ENCODE assay signal across 22 cellular contexts in the genomic region with DNA sequence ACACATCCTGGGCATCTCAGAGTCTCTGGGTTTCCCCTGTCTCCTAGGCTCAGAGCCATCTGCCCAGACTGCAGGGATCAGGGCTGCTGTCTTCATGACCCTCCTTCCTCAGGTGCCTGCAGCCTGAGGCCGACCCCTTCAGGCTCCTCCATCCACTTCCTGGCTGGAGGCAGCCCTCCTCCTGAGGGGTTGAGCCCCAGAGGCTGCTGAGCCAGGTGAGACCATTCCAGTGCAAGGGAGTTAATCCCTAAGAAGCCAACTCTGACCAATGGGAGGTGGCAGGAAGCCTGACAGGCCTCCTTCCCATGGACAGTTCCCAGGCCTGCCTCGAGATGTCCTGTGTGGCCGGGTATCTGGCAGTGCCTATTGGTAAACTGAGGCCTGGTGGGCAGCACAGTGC. TPM values are rescaled to one million over a fixed set of nuclear protein-coding genes. Genes with fewer than 3 reads are reported as not detected.
A peak's percentile ranks its signal among the peaks of the same experiment; 100 is the strongest.
DNase-seq lines count a peak whose midpoint lies in the region; ATAC-seq lines count a peak whose summit lies in the region.
"Had no signal": no experiment of that assay in that cellular context is flagged by ENCODE, and none has a peak within 500 bp of the region (broad histone marks: within the 10 kb centered on the region; RNA-seq: fewer than 3 reads in every experiment).

No MANE protein-coding gene starts in this region.

- H2BK12ac ChIP-seq in neuronal stem cell (ENCODE audit: low read length): peak overlapping the region; percentile 14

- H3K27ac ChIP-seq in cingulate gyrus (ENCODE audit: low read depth, low read length) (peak overlapping the region; percentile 47), neuronal stem cell (replicated peaks; ENCODE audit: low read length) (no peak overlapping the region)
- H3K27ac ChIP-seq: HL-60, Peyer's patch had no signal

- POLR2A ChIA-PET in activated CD4-positive, alpha-beta T cell treated with anti-CD3 and anti-CD28 coated beads for 36 hours (lab: Charles Lee): no interaction called here

- H3K36me3 Mint-ChIP-seq in activated CD4-positive, alpha-beta T cell treated with anti-CD3 and anti-CD28 coated beads for 36 hours (ENCODE audit: low read depth): no peaks in the 10 kb centered on the region
- H3K36me3 Mint-ChIP-seq: CD14-positive monocyte had no signal

- peaks cover 9% of the 10 kb centered on the region; the same call in 1 of the 2 replicates for H3K27me3 ChIP-seq in H7 (ENCODE audit: control insufficient read depth, insufficient read depth, low read length)
- H3K27me3 ChIP-seq in neuronal stem cell (ENCODE audit: control insufficient read depth in 3 of 3, insufficient read depth in 3 of 3, low read depth in 1 of 3, low read length in 3 of 3): peaks cover 0 to 43% (median 0%) of the 10 kb centered on the region in 3 experiments
- H3K27me3 ChIP-seq: Peyer's patch had no signal

- no peaks in the 10 kb centered on the region for H3K9me3 Mint-ChIP-seq in activated CD4-positive, alpha-beta T cell treated with anti-CD3 and anti-CD28 coated beads for 36 hours (ENCODE audit: low read depth)

- WGBS in neuronal stem cell (ENCODE audit: extremely low coverage in 2 of 2, insufficient read length in 2 of 2, insufficient replicate concordance in 1 of 2), 2 donors: no CpG with 5 or more reads among the region's 3 CpGs

- peaks cover 0 to 5% of the 10 kb centered on the region in 2 donors for H3K9me3 ChIP-seq in neuronal stem cell (replicated peaks in 1 of 2; ENCODE audit: control insufficient read depth in 2 of 2, insufficient read depth in 1 of 2, low read depth in 1 of 2, low read length in 2 of 2)
- H3K9me3 ChIP-seq: HAP-1, Peyer's patch had no signal

- H2BK120ac ChIP-seq in neuronal stem cell (ENCODE audit: low read depth, low read length): no peak overlapping the region

- intact Hi-C loops in activated CD4-positive, alpha-beta T cell treated with anti-CD3 and anti-CD28 coated beads for 36 hours (cut with DNase I, micrococcal nuclease): no loop called here

- peak overlapping the region; percentile 56 for H2AK5ac ChIP-seq in neuronal stem cell (ENCODE audit: low read depth, low read length)

- H4K8ac ChIP-seq in neuronal stem cell (ENCODE audit: low read depth, low read length): peak overlapping the region; percentile 19

- H3K14ac ChIP-seq in neuronal stem cell (ENCODE audit: low read length): peak overlapping the region; percentile 60

- H3K4me1 ChIP-seq in neuronal stem cell (ENCODE audit: control insufficient read depth in 2 of 2, insufficient read depth in 1 of 2, low read depth in 1 of 2, low read length in 2 of 2): peaks cover 10 to 15% of the 10 kb centered on the region in 2 donors
- H3K4me1 ChIP-seq: HAP-1, Peyer's patch had no signal

- no peak overlapping the region for H3K4me2 ChIP-seq in neuronal stem cell (ENCODE audit: insufficient read depth, low read length, poor library complexity, severe bottlenecking)

- H3K27me3 Mint-ChIP-seq in activated CD4-positive, alpha-beta T cell treated with anti-CD3 and anti-CD28 coated beads for 36 hours: no peaks in the 10 kb centered on the region

- no peak overlapping the region for H3K9ac ChIP-seq in neuronal stem cell (ENCODE audit: low read depth, low read length, poor library complexity)

- no peak for DNase-seq in activated CD4-positive, alpha-beta T cell treated with anti-CD3 and anti-CD28 coated beads for 36 hours
- no peak for DNase-seq in activated CD4-positive, alpha-beta T cell treated with anti-CD3 and anti-CD28 coated beads for 1 hour
- peak; percentile 31 for DNase-seq in H7
- DNase-seq in neuronal stem cell (ENCODE audit: low spot score): no peak
- DNase-seq: 8988T, EL, GF-D8, KBM-7, MM.1S, NCI-H1092, NCI-H1436, NCI-H1930, NCI-H510A, NCI-H748 treated with DMSO at 0.1 percent for 48 hours, Peyer's patch had no signal

- peak overlapping the region; percentile 23 for H3K23ac ChIP-seq in neuronal stem cell (ENCODE audit: low read depth, low read length, poor library complexity)

- CTCF ChIA-PET in activated CD4-positive, alpha-beta T cell treated with anti-CD3 and anti-CD28 coated beads for 36 hours (lab: Charles Lee): interaction anchor here (1.2 to 4.3 kb wide), 2 partner anchors 15 to 29 kb away, joined by 4 to 18 read pairs; no protein-coding TSS in a partner anchor

- peak overlapping the region; percentile 47 for H3K27ac Mint-ChIP-seq in activated CD4-positive, alpha-beta T cell treated with anti-CD3 and anti-CD28 coated beads for 36 hours
- H3K27ac Mint-ChIP-seq: CD14-positive monocyte had no signal

- H4K91ac ChIP-seq in neuronal stem cell (ENCODE audit: low read depth, low read length, poor library complexity): no peak overlapping the region

- H3K4ac ChIP-seq in neuronal stem cell (ENCODE audit: low read length): no peak overlapping the region

- no peak for ATAC-seq in activated CD4-positive, alpha-beta T cell treated with anti-CD3 and anti-CD28 coated beads for 36 hours
- ATAC-seq in GM18517 (IDR thresholded peaks at IDR 0.05; ENCODE audit: unreplicated experiment): no peak
- ATAC-seq in GM18519 (IDR thresholded peaks at IDR 0.05; ENCODE audit: low FRiP score, unreplicated experiment): no peak
- ATAC-seq: SK-N-SH treated with all-trans-retinoic acid at 6 μM for 48 hours had no signal

- H3K4me3 ChIP-seq in H7 (ENCODE audit: insufficient read depth, low read depth, low read length) (no peak overlapping the region), neuronal stem cell (ENCODE audit: low read length in 2 of 2) (no peak overlapping the region)
- H3K4me3 ChIP-seq: HAP-1, Peyer's patch had no signal

- H2AFZ ChIP-seq in neuronal stem cell (ENCODE audit: low read length): no peak overlapping the region

- H3K79me1 ChIP-seq in neuronal stem cell (ENCODE audit: low read depth, low read length): no peaks in the 10 kb centered on the region

- H3K4me1 Mint-ChIP-seq in activated CD4-positive, alpha-beta T cell treated with anti-CD3 and anti-CD28 coated beads for 36 hours: peaks cover 43% of the 10 kb centered on the region

- H3K36me3 ChIP-seq in H7 (replicated peaks; ENCODE audit: control insufficient read depth, insufficient read depth, low read length) (no peaks in the 10 kb centered on the region), neuronal stem cell (replicated peaks in 1 of 2; ENCODE audit: control insufficient read depth in 2 of 2, insufficient read depth in 2 of 2, low read length in 2 of 2) (no peaks in the 10 kb centered on the region)
- H3K36me3 ChIP-seq: HAP-1, Peyer's patch had no signal

- H2BK15ac ChIP-seq in neuronal stem cell (ENCODE audit: low read length): peak overlapping the region; percentile 7

- H3K4me3 Mint-ChIP-seq in activated CD4-positive, alpha-beta T cell treated with anti-CD3 and anti-CD28 coated beads for 36 hours: no peak overlapping the region
- H3K4me3 Mint-ChIP-seq: CD14-positive monocyte had no signal

- no peak overlapping the region for H2BK5ac ChIP-seq in neuronal stem cell (ENCODE audit: low read length)

- peak overlapping the region; percentile 70 for H3K18ac ChIP-seq in neuronal stem cell (ENCODE audit: low read length)

RNA-seq across cellular contexts. Expression of gene PPP4R4, which starts 8.4 kb away (rescaled TPM):
- 10 to 100 TPM; 21.4 TPM for total RNA-seq in activated CD4-positive, alpha-beta T cell treated with anti-CD3 and anti-CD28 coated beads for 36 hours
- total RNA-seq in H7 (2014; rRNA removed; shearing (Covaris generic)): 2.3 and 3.0 TPM in 2 replicates
- polyA plus RNA-seq in neuronal stem cell (2013, experiment 1 of 2): 11.8 TPM
- polyA plus RNA-seq in neuronal stem cell (2013, experiment 2 of 2): 12.4 TPM

RNA-seq across cellular contexts. Expression of gene IFI27L2, which starts 36.3 kb away (rescaled TPM):
- 10 to 100 TPM; 57.3 to 66.9 TPM for total RNA-seq in activated CD4-positive, alpha-beta T cell treated with anti-CD3 and anti-CD28 coated beads for 36 hours
- 25.6 and 26.3 TPM in 2 replicates for total RNA-seq in H7 (2014; rRNA removed; shearing (Covaris generic))
- polyA plus RNA-seq in neuronal stem cell (2013, experiment 1 of 2): 69.0 TPM
- polyA plus RNA-seq in neuronal stem cell (2013, experiment 2 of 2): 68.1 TPM

RNA-seq across cellular contexts. Expression of gene IFI27, which starts 55.2 kb away (rescaled TPM):
- 1 to 10 TPM; 3.0 to 3.1 TPM for total RNA-seq in activated CD4-positive, alpha-beta T cell treated with anti-CD3 and anti-CD28 coated beads for 36 hours
- 0.62 TPM in 1 of 2 replicates, not detected in the other for total RNA-seq in H7 (2014; rRNA removed; shearing (Covaris generic))
- 8.0 TPM for polyA plus RNA-seq in neuronal stem cell (2013, experiment 1 of 2)
- 8.8 TPM for polyA plus RNA-seq in neuronal stem cell (2013, experiment 2 of 2)
